In genomic region chr1:210464519-210465039, GRCh38 we compare ENCODE assay signal across 1 cellular context.
A peak's percentile ranks its signal among the peaks of the same experiment; 100 is the strongest.
TF ChIP-seq lines count a peak whose summit lies in the region.

No MANE protein-coding gene starts in this region.

TF ChIP-seq in SK-N-SH, 30 proteins besides CTCF, POLR2A, EP300 and RAD21 (continued from another document):
- TF ChIP-seq IRF3 (IDR thresholded peaks at IDR 0.05; ENCODE audit: low read depth, low read length): no peak
- TF ChIP-seq RCOR1 (IDR thresholded peaks at IDR 0.05; ENCODE audit: low read length): no peak
- no peak for TF ChIP-seq EZH2phosphoT487 (IDR thresholded peaks at IDR 0.05; ENCODE audit: borderline replicate concordance, low read depth)
- TF ChIP-seq TCF12 (IDR thresholded peaks at IDR 0.05): peak; percentile 78
- TF ChIP-seq NFIC (IDR thresholded peaks at IDR 0.05; ENCODE audit: borderline replicate concordance): peak; percentile 63
- no peak for TF ChIP-seq MEF2A (IDR thresholded peaks at IDR 0.05; ENCODE audit: borderline replicate concordance, low read depth)
- TF ChIP-seq GATA2 (CRISPR knock-in tag; IDR thresholded peaks at IDR 0.05): no peak
- no peak for TF ChIP-seq FOXM1 (IDR thresholded peaks at IDR 0.05; ENCODE audit: low read depth)
- TF ChIP-seq TEAD4 (IDR thresholded peaks at IDR 0.05; ENCODE audit: borderline replicate concordance, insufficient read depth): 0 out of 2 replicates have a peak, but pooled peaks have one; percentile 53
- no peak for TF ChIP-seq MAX (IDR thresholded peaks at IDR 0.05; ENCODE audit: low read depth)
- no peak for TF ChIP-seq FOXJ3 (CRISPR knock-in tag; IDR thresholded peaks at IDR 0.05)
- no peak for TF ChIP-seq SMC3 (IDR thresholded peaks at IDR 0.05; ENCODE audit: low read depth, low read length)
- no peak for TF ChIP-seq CHD2 (IDR thresholded peaks at IDR 0.05; ENCODE audit: low read length, partially characterized antibody)
- TF ChIP-seq FOSL2 (IDR thresholded peaks at IDR 0.05; ENCODE audit: borderline replicate concordance, low read depth): peak; percentile 90
- no peak for TF ChIP-seq USF2 (IDR thresholded peaks at IDR 0.05; ENCODE audit: borderline replicate concordance, low read depth, low read length)
